In genomic region chr1:2255420-2256369, GRCh38 we compare ENCODE assay signal across 8 cellular contexts. TPM values are rescaled to one million over a fixed set of nuclear protein-coding genes. Genes with fewer than 3 reads are reported as not detected.
DNase-seq lines count a peak whose midpoint lies in the region; ATAC-seq and TF ChIP-seq lines count a peak whose summit lies in the region.

No MANE protein-coding gene starts in this region.

- 61 to 67% (median 66%) methylated on average over 5 of the region's 5 CpGs for WGBS in ovary, 3 donors

- no peaks in the 10 kb centered on the region for H3K27me3 ChIP-seq in parathyroid adenoma (ENCODE audit: control insufficient read depth, insufficient read depth, low read length)
- no peaks in the 10 kb centered on the region for H3K27me3 ChIP-seq in ovary

- H3K79me2 ChIP-seq in parathyroid adenoma = peaks cover 53% of the 10 kb centered on the region

- H3K27ac ChIP-seq in parathyroid adenoma (peak overlapping the region; percentile 83), ovary (peak overlapping the region in 1 of 2 donors; percentile 38)

- no peak overlapping the region for H2AFZ ChIP-seq in parathyroid adenoma

- no peak for TF ChIP-seq POLR2A in ovary (IDR thresholded peaks at IDR 0.05)

- no peaks in the 10 kb centered on the region for H3K36me3 ChIP-seq in parathyroid adenoma (ENCODE audit: control insufficient read depth, insufficient read depth, low read length)
- H3K36me3 ChIP-seq in ovary = no peaks in the 10 kb centered on the region

- no peak overlapping the region for H3K4me2 ChIP-seq in parathyroid adenoma (ENCODE audit: low read length)

- H3K4me3 ChIP-seq in parathyroid adenoma (ENCODE audit: low read depth, low read length) (no peak overlapping the region), ovary (no peak overlapping the region)

- TF ChIP-seq CTCF in parathyroid adenoma (IDR thresholded peaks at IDR 0.05) (no peak), ovary (IDR thresholded peaks at IDR 0.05) (no peak)

- intact Hi-C loops in ovary (cut with DNase I) = no loop called here

- no peak for TF ChIP-seq EP300 in ovary (IDR thresholded peaks at IDR 0.05)

- H3K4me1 ChIP-seq in parathyroid adenoma (no peaks in the 10 kb centered on the region), ovary (ENCODE audit: insufficient read depth) (peaks cover 28% of the 10 kb centered on the region)

- no peak overlapping the region for H3K9ac ChIP-seq in parathyroid adenoma

- ATAC-seq in GM21423 (IDR thresholded peaks at IDR 0.05; ENCODE audit: unreplicated experiment) (peak; percentile 49), left lobe of liver (no peak)

- H3K9me3 ChIP-seq in parathyroid adenoma (ENCODE audit: control insufficient read depth, low read length) = no peaks in the 10 kb centered on the region
- no peaks in the 10 kb centered on the region for H3K9me3 ChIP-seq in ovary

- DNase-seq in AML-193 (lab: John Stamatoyannopoulos, UW) (peak; percentile 11 to 16), NCI-H2171 (lab: John Stamatoyannopoulos, UW) (peak; percentile 22), ovary (no peak), left lobe of liver (ENCODE audit: low spot score) (no peak)
- peak; percentile 50 to 74 for DNase-seq in activated CD4-positive, alpha-beta T cell treated with anti-CD3 and anti-CD28 coated beads, Interleukin-2, amount 50 U/mL, for 24 hours (ENCODE audit: low read depth in 1 of 2, low spot score in 1 of 2)
- peak; percentile 76 for DNase-seq in effector CD8-positive, alpha-beta T cell (lab: John Stamatoyannopoulos, UW)

RNA-seq across cellular contexts. Expression of gene SKI, which starts 27.6 kb away (rescaled TPM):
- 100 to 1,000 TPM in 3 of 7 donors, 10 to 100 TPM in 4; 27.8 to 109 (median 84.3) TPM for total RNA-seq in ovary
- polyA plus RNA-seq in ovary = 10 to 100 TPM; 36.3 to 47.0 TPM
- total RNA-seq in left lobe of liver = 38.8 TPM

Comparison
In these comparisons a context has a peak if more than half of its experiments do, and no peak if none do; other contexts are left out.
1. DNase-seq: peak in AML-193 (2 of 2), NCI-H2171 (single experiment), activated CD4-positive, alpha-beta T cell treated with anti-CD3 and anti-CD28 coated beads, Interleukin-2, amount 50 U/mL, for 24 hours (2 of 2) and effector CD8-positive, alpha-beta T cell (single experiment); none in ovary (0 of 5) and left lobe of liver (single experiment).